22 cellular contexts compared by ENCODE assay signal in genomic region chr3:99690761-99691369, GRCh38. TPM values are rescaled to one million over a fixed set of nuclear protein-coding genes. Genes with fewer than 3 reads are reported as not detected.
"Had no signal": no experiment of that assay in that cellular context is flagged by ENCODE, and none has a peak within 500 bp of the region (broad histone marks: within the 10 kb centered on the region; RNA-seq: fewer than 3 reads in every experiment).

No MANE protein-coding gene starts in this region.

- H3K4me3 ChIP-seq: esophagus squamous epithelium, heart right ventricle, right atrium auricular region, spleen, tibial nerve had no signal

- H3K27me3 ChIP-seq: brain microvascular endothelial cell, esophagus squamous epithelium, heart right ventricle, right atrium auricular region, tibial nerve had no signal

- H3K9me3 ChIP-seq: esophagus squamous epithelium, heart right ventricle, right atrium auricular region, spleen, tibial nerve had no signal

- H3K27ac ChIP-seq: brain microvascular endothelial cell, epithelial cell of prostate, esophagus squamous epithelium, heart right ventricle, right atrium auricular region, spleen had no signal

- H3K36me3 ChIP-seq: esophagus squamous epithelium, right atrium auricular region, spleen, tibial nerve had no signal

- H3K4me1 ChIP-seq: esophagus squamous epithelium, right atrium auricular region, spleen had no signal

- ATAC-seq: activated CD4-positive, alpha-beta T cell treated with anti-CD3 and anti-CD28 coated beads for 36 hours; naive thymus-derived CD4-positive, alpha-beta T cell had no signal

- FAIRE-seq: astrocyte had no signal

- DNase-seq: activated CD4-positive, alpha-beta T cell treated with anti-CD3 and anti-CD28 coated beads for 36 hours; activated CD4-positive, CD25-positive, alpha-beta regulatory T cell; activated CD8-positive, alpha-beta memory T cell treated with anti-CD3 and anti-CD28 coated beads for 24 hours; activated gamma-delta T cell treated with Interleukin-2 at 50 U/mL for 16 hours; activated naive CD4-positive, alpha-beta T cell treated with anti-CD3 and anti-CD28 coated beads, Interleukin-2, amount 50 U/mL, for 16 hours; amniotic stem cell; brain microvascular endothelial cell; caudate nucleus; effector CD4-positive, alpha-beta T cell; esophagus squamous epithelium; foreskin melanocyte; heart right ventricle; midbrain; naive thymus-derived CD4-positive, alpha-beta T cell; occipital lobe; spleen; stimulated activated naive CD4-positive, alpha-beta T cell treated with Interleukin-2 at 50 U/mL for 16 hours; T-helper 1 cell had no signal

RNA-seq across cellular contexts. Expression of gene COL8A1, which starts 52.5 kb away (rescaled TPM):
- total RNA-seq: activated CD4-positive, alpha-beta T cell treated with anti-CD3 and anti-CD28 coated beads for 36 hours had no signal
- polyA plus RNA-seq: naive thymus-derived CD4-positive, alpha-beta T cell had no signal
